1 cellular context compared by ENCODE assay signal in genomic region chr3:113626513-113627371, GRCh38.
TF ChIP-seq lines count a peak whose summit lies in the region.

No MANE protein-coding gene starts in this region.

TF ChIP-seq in HCT116, 20 proteins besides CTCF, POLR2A, EP300 and RAD21 (continued from another document):
- TF ChIP-seq REST (IDR thresholded peaks at IDR 0.05; ENCODE audit: low read depth) (no peak), ZBTB33 (IDR thresholded peaks at IDR 0.05; ENCODE audit: extremely low read depth, insufficient replicate concordance, low read length) (no peak)
